Comparison of ENCODE assay signal across 1 cellular context in genomic region chr5:65822696-65823095, GRCh38.
TF ChIP-seq lines count a peak whose summit lies in the region.

No MANE protein-coding gene starts in this region.

TF ChIP-seq in IMR-90, 13 proteins besides CTCF, POLR2A, EP300 and RAD21 (continued from another document):
- TF ChIP-seq RFX5 (IDR thresholded peaks at IDR 0.05; ENCODE audit: low read depth, low read length) (no peak), ELK1 (IDR thresholded peaks at IDR 0.05; ENCODE audit: borderline replicate concordance, low read depth, low read length) (no peak), MAZ (IDR thresholded peaks at IDR 0.05; ENCODE audit: borderline replicate concordance, low read depth, low read length) (no peak)
